Comparison of ENCODE assay signal across 8 cellular contexts in the genomic region with DNA sequence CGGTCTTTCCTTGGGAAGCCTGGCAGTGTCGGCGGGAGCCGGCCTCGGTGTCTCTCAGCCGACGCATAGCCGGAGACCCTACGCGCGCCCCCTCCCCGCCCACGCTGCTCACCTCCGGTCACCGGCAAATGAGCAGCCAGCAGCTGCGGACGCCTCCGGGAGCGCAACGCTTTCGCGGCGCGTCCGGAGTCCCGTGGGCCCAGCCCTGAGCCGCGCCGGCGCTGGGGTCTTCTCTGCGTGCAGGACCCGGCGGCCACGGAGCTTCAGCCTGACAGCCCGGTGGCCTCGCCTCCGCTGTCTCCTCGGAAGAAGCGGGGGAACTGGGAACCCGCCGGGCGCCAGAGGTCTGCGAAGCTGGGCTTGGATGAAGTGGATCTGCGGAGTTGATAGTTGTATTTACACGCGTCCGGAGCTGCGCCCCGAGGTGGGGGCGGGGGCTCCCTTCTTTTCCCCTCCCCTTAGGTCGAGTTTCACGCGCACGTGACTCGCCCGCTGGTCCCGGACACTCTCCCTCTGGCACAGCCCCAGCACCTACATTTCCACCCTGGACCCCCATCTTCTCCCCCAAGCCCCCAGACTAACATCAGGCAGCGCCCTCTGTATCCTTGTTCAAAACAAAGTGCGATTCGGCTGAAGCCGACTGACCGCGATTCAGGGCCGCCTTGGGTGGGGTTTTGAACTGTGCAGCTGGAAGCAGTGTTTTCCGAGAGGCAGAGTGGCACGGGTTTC. TPM values are rescaled to one million over a fixed set of nuclear protein-coding genes. Genes with fewer than 3 reads are reported as not detected.
DNase-seq lines count a peak whose midpoint lies in the region; ATAC-seq and TF ChIP-seq lines count a peak whose summit lies in the region.

A gene (minus strand): TSS at position 371 of the 729 bp plus-strand sequence. CDS start 1,591 bp downstream, outside the sequence.

- H3K27me3 Mint-ChIP-seq in mesothelial cell of epicardium (ENCODE audit: low read depth), result peaks cover 71% of the 10 kb centered on the region

- peak within 1 kb of the TSS; percentile 43 to 81 (median 74) for H3K9ac ChIP-seq in subcutaneous abdominal adipose tissue (ENCODE audit: low read length in 5 of 5)

- peak; percentile 70 for DNase-seq in EH (ENCODE audit: low read depth)
- peak in 1 of 2 experiments; percentile 56 for DNase-seq in mesothelial cell of epicardium (ENCODE audit: low spot score in 2 of 2, unreplicated experiment in 2 of 2)
- DNase-seq in central memory CD4-positive, alpha-beta T cell, result no peak

- H3K4me1 ChIP-seq in ectodermal cell (ENCODE audit: control insufficient read depth, insufficient read depth, low read length) (peaks cover 12% of the 10 kb centered on the region), subcutaneous abdominal adipose tissue (ENCODE audit: control insufficient read depth in 5 of 5, insufficient read depth in 5 of 5, low read length in 5 of 5) (peaks cover 4 to 29% (median 25%) of the 10 kb centered on the region in 5 donors)

- TF ChIP-seq CTCF in VCaP (conservative IDR thresholded peaks at IDR 0.05) (no peak), mesothelial cell of epicardium (IDR thresholded peaks at IDR 0.05; ENCODE audit: unreplicated experiment) (no peak)

- no peak for TF ChIP-seq EP300 in Ishikawa (IDR thresholded peaks at IDR 0.05; ENCODE audit: borderline replicate concordance)

- H3K27me3 ChIP-seq in ectodermal cell (ENCODE audit: control insufficient read depth, insufficient read depth, low read length, poor library complexity, severe bottlenecking) (peaks cover 58% of the 10 kb centered on the region), subcutaneous abdominal adipose tissue (ENCODE audit: control insufficient read depth in 5 of 5, insufficient read depth in 4 of 5, low read length in 5 of 5) (no peaks in the 10 kb centered on the region)

- H3K4me1 Mint-ChIP-seq in mesothelial cell of epicardium, result peaks cover 11% of the 10 kb centered on the region

- H3K27ac ChIP-seq in VCaP (peak within 1 kb of the TSS; percentile 73), ectodermal cell (ENCODE audit: insufficient read depth, low read depth, low read length, poor library complexity, severe bottlenecking) (no peak within 1 kb of the TSS), subcutaneous abdominal adipose tissue (ENCODE audit: low read depth, low read length) (no peak within 1 kb of the TSS)

- no peak within 1 kb of the TSS for H3K27ac Mint-ChIP-seq in mesothelial cell of epicardium

- H3K4me3 ChIP-seq in ectodermal cell (ENCODE audit: insufficient read depth, low read depth, low read length) (peak within 1 kb of the TSS; percentile 43), subcutaneous abdominal adipose tissue (ENCODE audit: low read depth in 1 of 5, low read length in 5 of 5) (peak within 1 kb of the TSS; percentile 88 to 92 (median 90))

- peak; percentile 37 for ATAC-seq in GM21381 (IDR thresholded peaks at IDR 0.05; ENCODE audit: unreplicated experiment)

- H3K9me3 ChIP-seq in ectodermal cell (ENCODE audit: control insufficient read depth, low read length) (no peaks in the 10 kb centered on the region), subcutaneous abdominal adipose tissue (ENCODE audit: control insufficient read depth in 5 of 5, low read length in 5 of 5) (no peaks in the 10 kb centered on the region)

- H3K36me3 Mint-ChIP-seq in mesothelial cell of epicardium, result no peaks in the 10 kb centered on the region

- peak within 1 kb of the TSS; percentile 74 for H3K4me3 Mint-ChIP-seq in mesothelial cell of epicardium

- TF ChIP-seq RAD21 in Ishikawa (IDR thresholded peaks at IDR 0.05; ENCODE audit: low read depth), result no peak

- H3K36me3 ChIP-seq in ectodermal cell (ENCODE audit: control insufficient read depth, insufficient read depth, low read length) (no peaks in the 10 kb centered on the region), subcutaneous abdominal adipose tissue (ENCODE audit: control insufficient read depth in 5 of 5, insufficient read depth in 5 of 5, low read length in 5 of 5) (peaks cover 0 to 3% (median 0%) of the 10 kb centered on the region in 5 donors)

- no peaks in the 10 kb centered on the region for H3K9me3 Mint-ChIP-seq in mesothelial cell of epicardium

- WGBS in ectodermal cell, 2 experiments, result 0% methylated on average over 66 of the region's 66 CpGs

TF ChIP-seq in Ishikawa, 13 proteins besides CTCF, POLR2A, EP300 and RAD21:
- no peak for TF ChIP-seq FOXM1 (IDR thresholded peaks at IDR 0.05; ENCODE audit: borderline replicate concordance, low read depth)
- TF ChIP-seq ZBTB7A (IDR thresholded peaks at IDR 0.05; ENCODE audit: low read depth), result peak; percentile 90
- TF ChIP-seq CEBPB (IDR thresholded peaks at IDR 0.05), result no peak
- TF ChIP-seq, protein P1, sequence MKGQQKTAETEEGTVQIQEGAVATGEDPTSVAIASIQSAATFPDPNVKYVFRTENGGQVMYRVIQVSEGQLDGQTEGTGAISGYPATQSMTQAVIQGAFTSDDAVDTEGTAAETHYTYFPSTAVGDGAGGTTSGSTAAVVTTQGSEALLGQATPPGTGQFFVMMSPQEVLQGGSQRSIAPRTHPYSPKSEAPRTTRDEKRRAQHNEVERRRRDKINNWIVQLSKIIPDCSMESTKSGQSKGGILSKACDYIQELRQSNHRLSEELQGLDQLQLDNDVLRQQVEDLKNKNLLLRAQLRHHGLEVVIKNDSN (IDR thresholded peaks at IDR 0.05), result peak; percentile 92
- no peak; the same call in 1 of the 2 replicates for TF ChIP-seq NFIC (IDR thresholded peaks at IDR 0.05)
- no peak for TF ChIP-seq CREB1 (IDR thresholded peaks at IDR 0.05; ENCODE audit: low read depth)
- TF ChIP-seq, protein P2, sequence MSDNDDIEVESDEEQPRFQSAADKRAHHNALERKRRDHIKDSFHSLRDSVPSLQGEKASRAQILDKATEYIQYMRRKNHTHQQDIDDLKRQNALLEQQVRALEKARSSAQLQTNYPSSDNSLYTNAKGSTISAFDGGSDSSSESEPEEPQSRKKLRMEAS (IDR thresholded peaks at IDR 0.05), result peak; percentile 46; the same call in 1 of the 2 replicates
- TF ChIP-seq TCF12 (IDR thresholded peaks at IDR 0.05; ENCODE audit: low read depth), result no peak
- no peak for TF ChIP-seq YY1 (IDR thresholded peaks at IDR 0.05; ENCODE audit: low read depth)
- no peak for TF ChIP-seq TAF1 (IDR thresholded peaks at IDR 0.05; ENCODE audit: low read depth)
- no peak for TF ChIP-seq TEAD4 (IDR thresholded peaks at IDR 0.05)
- TF ChIP-seq, protein P3, sequence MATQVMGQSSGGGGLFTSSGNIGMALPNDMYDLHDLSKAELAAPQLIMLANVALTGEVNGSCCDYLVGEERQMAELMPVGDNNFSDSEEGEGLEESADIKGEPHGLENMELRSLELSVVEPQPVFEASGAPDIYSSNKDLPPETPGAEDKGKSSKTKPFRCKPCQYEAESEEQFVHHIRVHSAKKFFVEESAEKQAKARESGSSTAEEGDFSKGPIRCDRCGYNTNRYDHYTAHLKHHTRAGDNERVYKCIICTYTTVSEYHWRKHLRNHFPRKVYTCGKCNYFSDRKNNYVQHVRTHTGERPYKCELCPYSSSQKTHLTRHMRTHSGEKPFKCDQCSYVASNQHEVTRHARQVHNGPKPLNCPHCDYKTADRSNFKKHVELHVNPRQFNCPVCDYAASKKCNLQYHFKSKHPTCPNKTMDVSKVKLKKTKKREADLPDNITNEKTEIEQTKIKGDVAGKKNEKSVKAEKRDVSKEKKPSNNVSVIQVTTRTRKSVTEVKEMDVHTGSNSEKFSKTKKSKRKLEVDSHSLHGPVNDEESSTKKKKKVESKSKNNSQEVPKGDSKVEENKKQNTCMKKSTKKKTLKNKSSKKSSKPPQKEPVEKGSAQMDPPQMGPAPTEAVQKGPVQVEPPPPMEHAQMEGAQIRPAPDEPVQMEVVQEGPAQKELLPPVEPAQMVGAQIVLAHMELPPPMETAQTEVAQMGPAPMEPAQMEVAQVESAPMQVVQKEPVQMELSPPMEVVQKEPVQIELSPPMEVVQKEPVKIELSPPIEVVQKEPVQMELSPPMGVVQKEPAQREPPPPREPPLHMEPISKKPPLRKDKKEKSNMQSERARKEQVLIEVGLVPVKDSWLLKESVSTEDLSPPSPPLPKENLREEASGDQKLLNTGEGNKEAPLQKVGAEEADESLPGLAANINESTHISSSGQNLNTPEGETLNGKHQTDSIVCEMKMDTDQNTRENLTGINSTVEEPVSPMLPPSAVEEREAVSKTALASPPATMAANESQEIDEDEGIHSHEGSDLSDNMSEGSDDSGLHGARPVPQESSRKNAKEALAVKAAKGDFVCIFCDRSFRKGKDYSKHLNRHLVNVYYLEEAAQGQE (IDR thresholded peaks at IDR 0.05; ENCODE audit: low read depth), result no peak
- peak; percentile 44; the same call in 1 of the 2 replicates for TF ChIP-seq EGR1 (IDR thresholded peaks at IDR 0.05)

RNA-seq across cellular contexts. Expression of the gene that starts here (rescaled TPM):
- 1.4 TPM for polyA plus RNA-seq in ectodermal cell (2013, experiment 1 of 4)
- polyA plus RNA-seq in ectodermal cell (2013, experiment 2 of 4), result 0.71 TPM
- polyA plus RNA-seq in ectodermal cell (2013, experiment 3 of 4), result 1.3 TPM
- polyA plus RNA-seq in ectodermal cell (2013, experiment 4 of 4), result 1.5 TPM
- total RNA-seq in mesothelial cell of epicardium, result 2.1 to 3.3 TPM (median 2.8 TPM) in 3 replicates
